Comparison of ENCODE assay signal across 16 cellular contexts in genomic region chr7:66668112-66668511, GRCh38. TPM values are rescaled to one million over a fixed set of nuclear protein-coding genes. Genes with fewer than 3 reads are reported as not detected.
DNase-seq lines count a peak whose midpoint lies in the region; ATAC-seq and TF ChIP-seq lines count a peak whose summit lies in the region.
"Had no signal": no experiment of that assay in that cellular context is flagged by ENCODE, and none has a peak within 500 bp of the region (broad histone marks: within the 10 kb centered on the region; RNA-seq: fewer than 3 reads in every experiment).

No MANE protein-coding gene starts in this region.

- H3K9me3 Mint-ChIP-seq in activated CD8-positive, alpha-beta memory T cell treated with anti-CD3 and anti-CD28 coated beads, Interleukin-2, amount 10 ng/mL, durations not matched to agents 7 days and 5 days (ENCODE audit: low read depth), result no peaks in the 10 kb centered on the region
- H3K9me3 Mint-ChIP-seq in Calu3 (ENCODE audit: low read depth, unreplicated experiment) (no peaks in the 10 kb centered on the region), immature natural killer cell (no peaks in the 10 kb centered on the region)

- BruUV-seq in Calu3 (replicated peaks; lab: Mats Ljungman, UMichigan), result no TSS peak

- H3K27ac Mint-ChIP-seq in activated CD8-positive, alpha-beta memory T cell treated with anti-CD3 and anti-CD28 coated beads, Interleukin-2, amount 10 ng/mL, durations not matched to agents 7 days and 5 days, result peak overlapping the region; percentile 47
- H3K27ac Mint-ChIP-seq in Calu3 (ENCODE audit: unreplicated experiment), result peak overlapping the region; percentile 68
- no peak overlapping the region for H3K27ac Mint-ChIP-seq in immature natural killer cell
- H3K27ac Mint-ChIP-seq: GM23338 had no signal

- no peak for ATAC-seq in activated CD8-positive, alpha-beta memory T cell treated with anti-CD3 and anti-CD28 coated beads, Interleukin-2, amount 10 ng/mL, durations not matched to agents 7 days and 5 days
- ATAC-seq in HG02588 (IDR thresholded peaks at IDR 0.05; ENCODE audit: unreplicated experiment), result no peak
- ATAC-seq: GM23338, PC-3 had no signal

- no peak overlapping the region for H3K4me3 Mint-ChIP-seq in activated CD8-positive, alpha-beta memory T cell treated with anti-CD3 and anti-CD28 coated beads, Interleukin-2, amount 10 ng/mL, durations not matched to agents 7 days and 5 days
- H3K4me3 Mint-ChIP-seq in Calu3 (ENCODE audit: low read depth, unreplicated experiment) (no peak overlapping the region), immature natural killer cell (no peak overlapping the region)
- H3K4me3 Mint-ChIP-seq: GM23338 had no signal

- no peak for TF ChIP-seq CTCF in Calu3 (IDR thresholded peaks at IDR 0.05; ENCODE audit: unreplicated experiment)

- DNase-seq in activated CD8-positive, alpha-beta memory T cell treated with anti-CD3 and anti-CD28 coated beads, Interleukin-2, amount 10 ng/mL, durations not matched to agents 7 days and 5 days, result no peak
- no peak for DNase-seq in activated CD8-positive, alpha-beta memory T cell treated with anti-CD3 and anti-CD28 coated beads, Interleukin-2, amount 50 U/mL, for 4 hours
- no peak for DNase-seq in Calu3
- DNase-seq in caudate nucleus (lab: John Stamatoyannopoulos, UW), result no peak
- peak; percentile 24 for DNase-seq in posterior vena cava (ENCODE audit: low spot score)
- no peak for DNase-seq in immature natural killer cell
- DNase-seq in NK-92 treated with Interleukin-12 subunit alpha and Interleukin-12 subunit beta, amount 100 ng/mL, for 24 hours (lab: John Stamatoyannopoulos, UW), result no peak
- DNase-seq: KBM-7, NCI-H1436, NCI-H2029, NCI-H2171, NCI-H446, PC-3 had no signal

- CTCF ChIA-PET in activated CD8-positive, alpha-beta memory T cell treated with anti-CD3 and anti-CD28 coated beads, Interleukin-2, amount 10 ng/mL, durations not matched to agents 7 days and 5 days (lab: Charles Lee), result no interaction called here
- CTCF ChIA-PET in Calu3 (lab: Charles Lee), result no interaction called here

- H3K4me1 Mint-ChIP-seq in activated CD8-positive, alpha-beta memory T cell treated with anti-CD3 and anti-CD28 coated beads, Interleukin-2, amount 10 ng/mL, durations not matched to agents 7 days and 5 days, result peaks cover 7% of the 10 kb centered on the region
- H3K4me1 Mint-ChIP-seq in Calu3 (ENCODE audit: low read depth, unreplicated experiment), result no peaks in the 10 kb centered on the region
- H3K4me1 Mint-ChIP-seq in immature natural killer cell, result no peaks in the 10 kb centered on the region
- H3K4me1 Mint-ChIP-seq: GM23338 had no signal

- H3K27me3 Mint-ChIP-seq in activated CD8-positive, alpha-beta memory T cell treated with anti-CD3 and anti-CD28 coated beads, Interleukin-2, amount 10 ng/mL, durations not matched to agents 7 days and 5 days, result no peaks in the 10 kb centered on the region
- H3K27me3 Mint-ChIP-seq in Calu3 (ENCODE audit: unreplicated experiment) (no peaks in the 10 kb centered on the region), immature natural killer cell (ENCODE audit: low read depth in 3 of 3) (peaks cover 0 to 1% (median 0%) of the 10 kb centered on the region in 3 donors)

- H3K27ac ChIP-seq in caudate nucleus (ENCODE audit: low read depth, low read length), result peak overlapping the region; percentile 98
- H3K27ac ChIP-seq: BLaER1 treated with 17β-estradiol and CSF1 and Interleukin-3, amounts not matched to agents 10 nM and 100 nM had no signal

- intact Hi-C loops in Calu3 (cut with micrococcal nuclease; ENCODE audit: unreplicated experiment), result no loop called here
- intact Hi-C loops in posterior vena cava (cut with DNase I), result no loop called here

- H3K36me3 Mint-ChIP-seq in activated CD8-positive, alpha-beta memory T cell treated with anti-CD3 and anti-CD28 coated beads, Interleukin-2, amount 10 ng/mL, durations not matched to agents 7 days and 5 days, result no peaks in the 10 kb centered on the region
- H3K36me3 Mint-ChIP-seq in Calu3 (ENCODE audit: insufficient read depth, unreplicated experiment) (peaks cover 3% of the 10 kb centered on the region), immature natural killer cell (peaks cover 0 to 6% (median 0%) of the 10 kb centered on the region in 3 donors)

RNA-seq across cellular contexts. Expression of gene KCTD7, which starts 39.4 kb away (rescaled TPM):
- 10 to 100 TPM; 27.8 to 41.9 TPM for total RNA-seq in activated CD8-positive, alpha-beta memory T cell treated with anti-CD3 and anti-CD28 coated beads, Interleukin-2, amount 10 ng/mL, durations not matched to agents 7 days and 5 days
- total RNA-seq in Calu3 (2022) (4.3 and 5.5 TPM in 2 replicates), posterior vena cava (10 to 100 TPM in 1 of 2 donors, 1 to 10 TPM in 1; 8.8 to 10.1 TPM)
- 10 to 100 TPM in 1 of 3 donors, 1 to 10 TPM in 2; 4.4 to 20.7 (median 7.5) TPM for polyA plus RNA-seq in immature natural killer cell

Comparison
In these comparisons a context has a peak if more than half of its experiments do, and no peak if none do; other contexts are left out.
1. H3K27ac Mint-ChIP-seq: peak in activated CD8-positive, alpha-beta memory T cell treated with anti-CD3 and anti-CD28 coated beads, Interleukin-2, amount 10 ng/mL, durations not matched to agents 7 days and 5 days (single experiment) and Calu3 (single experiment); none in immature natural killer cell (0 of 6).